In genomic region chr11:66353762-66354161, GRCh38 we compare ENCODE assay signal across 19 cellular contexts. TPM values are rescaled to one million over a fixed set of nuclear protein-coding genes. Genes with fewer than 3 reads are reported as not detected.
DNase-seq lines count a peak whose midpoint lies in the region; ATAC-seq and TF ChIP-seq lines count a peak whose summit lies in the region.
"Had no signal": no experiment of that assay in that cellular context is flagged by ENCODE, and none has a peak within 500 bp of the region (broad histone marks: within the 10 kb centered on the region; RNA-seq: fewer than 3 reads in every experiment).

No MANE protein-coding gene starts in this region.

- no peak overlapping the region for H3K27ac ChIP-seq in mesenchymal stem cell (ENCODE audit: low read length, poor library complexity, severe bottlenecking)
- peak overlapping the region; percentile 83 to 98 (median 88) for H3K27ac ChIP-seq in transverse colon
- no peak overlapping the region for H3K27ac ChIP-seq in CD8-positive, alpha-beta memory T cell (ENCODE audit: low read depth, low read length)

- H3K36me3 ChIP-seq in Caco-2 (ENCODE audit: control insufficient read depth, insufficient read depth, low read length) (peaks cover 7% of the 10 kb centered on the region), mesenchymal stem cell (ENCODE audit: control insufficient read depth in 1 of 2, insufficient read depth in 2 of 2, low read depth in 1 of 2, low read length in 2 of 2) (no peaks in the 10 kb centered on the region), transverse colon (no peaks in the 10 kb centered on the region)
- no peaks in the 10 kb centered on the region for H3K36me3 ChIP-seq in CD8-positive, alpha-beta memory T cell (ENCODE audit: insufficient read depth, low read length)

- TF ChIP-seq EP300 in transverse colon (IDR thresholded peaks at IDR 0.05; ENCODE audit: low read depth): no peak

- TF ChIP-seq CTCF in Caco-2 (IDR thresholded peaks at IDR 0.05; ENCODE audit: insufficient read depth in 1 of 2, low read depth in 1 of 2, low read length in 1 of 2, severe bottlenecking in 1 of 2, unreplicated experiment in 1 of 2): no peak
- TF ChIP-seq CTCF in endothelial cell (IDR thresholded peaks at IDR 0.05; ENCODE audit: unreplicated experiment): no peak
- TF ChIP-seq CTCF in transverse colon (IDR thresholded peaks at IDR 0.05): no peak

- H3K9me3 ChIP-seq in Caco-2 (no peaks in the 10 kb centered on the region), mesenchymal stem cell (ENCODE audit: control insufficient read depth, low read length) (no peaks in the 10 kb centered on the region), transverse colon (no peaks in the 10 kb centered on the region)
- H3K9me3 ChIP-seq in CD8-positive, alpha-beta memory T cell (ENCODE audit: low read length): no peaks in the 10 kb centered on the region

- no peak for TF ChIP-seq POLR2A in transverse colon (IDR thresholded peaks at IDR 0.05)

- no peaks in the 10 kb centered on the region for H3K27me3 ChIP-seq in Caco-2 (replicated peaks; ENCODE audit: control insufficient read depth, insufficient read depth, low read length)
- H3K27me3 ChIP-seq in mesenchymal stem cell (ENCODE audit: control insufficient read depth in 1 of 2, insufficient read depth in 1 of 2, low read length in 2 of 2): no peaks in the 10 kb centered on the region
- no peaks in the 10 kb centered on the region for H3K27me3 ChIP-seq in transverse colon
- no peaks in the 10 kb centered on the region for H3K27me3 ChIP-seq in CD8-positive, alpha-beta memory T cell (ENCODE audit: insufficient read depth, low read length, poor library complexity, severe bottlenecking)

- no peak overlapping the region for H4K8ac ChIP-seq in mesenchymal stem cell (ENCODE audit: low read length)

- no peak overlapping the region for H2BK15ac ChIP-seq in mesenchymal stem cell (ENCODE audit: low read depth, poor library complexity, severe bottlenecking)

- no peak overlapping the region for H2AFZ ChIP-seq in mesenchymal stem cell (ENCODE audit: low read depth, low read length)

- H3K4me3 Mint-ChIP-seq in Caco-2 (ENCODE audit: unreplicated experiment) (peak overlapping the region; percentile 77), endothelial cell (ENCODE audit: unreplicated experiment) (peak overlapping the region; percentile 53)
- no peak overlapping the region for H3K4me3 Mint-ChIP-seq in activated T-helper 2 cell treated with anti-CD3 and anti-CD28 coated beads, Interferon-gamma antibody, Interleukin-2, Interleukin-4, amounts not matched to agents 10 μg/mL and 5 μg/mL and 100 μg/mL, durations not matched to agents 14 hours and 24 hours and 36 hours (ENCODE audit: low read depth)
- no peak overlapping the region for H3K4me3 Mint-ChIP-seq in stimulated activated memory B cell treated with anti-CD40 and anti-IgM and Interleukin-4, amounts not matched to agents 10 μg/mL and 1 μg/mL and 100 μg/mL, for 72 hours
- no peak overlapping the region for H3K4me3 Mint-ChIP-seq in CD8-positive, alpha-beta memory T cell
- H3K4me3 Mint-ChIP-seq: B cell, HFFc6 had no signal

- in situ Hi-C loops in transverse colon (cut with MboI; ENCODE audit: low pct_ligation_motif_present in 1 of 4, low pct_unique_long_range_greater_than_20kb in 1 of 4, low sequenced_read_pairs in 3 of 4): no loop called here

- no peak overlapping the region for H3K23ac ChIP-seq in mesenchymal stem cell (ENCODE audit: low read length in 2 of 2)

- no peak overlapping the region for H3K18ac ChIP-seq in mesenchymal stem cell (ENCODE audit: low read depth in 1 of 2, low read length in 2 of 2)

- H2BK120ac ChIP-seq in mesenchymal stem cell (ENCODE audit: low read depth, low read length): no peak overlapping the region

- no peak overlapping the region for H3K9ac ChIP-seq in mesenchymal stem cell (ENCODE audit: low read length)

- H2BK12ac ChIP-seq in mesenchymal stem cell (ENCODE audit: low read length in 2 of 2): no peak overlapping the region

- BruUV-seq in Caco-2 (replicated peaks; lab: Mats Ljungman, UMichigan): TSS peak; percentile 8

- H3K4me1 Mint-ChIP-seq in Caco-2 (ENCODE audit: low read depth, unreplicated experiment) (peaks cover 37% of the 10 kb centered on the region), endothelial cell (ENCODE audit: unreplicated experiment) (no peaks in the 10 kb centered on the region)
- no peaks in the 10 kb centered on the region for H3K4me1 Mint-ChIP-seq in activated T-helper 2 cell treated with anti-CD3 and anti-CD28 coated beads, Interferon-gamma antibody, Interleukin-2, Interleukin-4, amounts not matched to agents 10 μg/mL and 5 μg/mL and 100 μg/mL, durations not matched to agents 14 hours and 24 hours and 36 hours (ENCODE audit: low read depth)
- peaks cover 5% of the 10 kb centered on the region for H3K4me1 Mint-ChIP-seq in stimulated activated memory B cell treated with anti-CD40 and anti-IgM and Interleukin-4, amounts not matched to agents 10 μg/mL and 1 μg/mL and 100 μg/mL, for 72 hours
- H3K4me1 Mint-ChIP-seq in CD8-positive, alpha-beta memory T cell: peaks cover 0 to 5% (median 2%) of the 10 kb centered on the region in 3 donors

- intact Hi-C loops in Caco-2 (cut with micrococcal nuclease; ENCODE audit: unreplicated experiment): loop anchor here (5.0 kb wide), 1 partner anchor 301 kb away; the partner anchor contains the start of gene SF3B2
- intact Hi-C loops in transverse colon (cut with DNase I; ENCODE audit: low total_unique reads): no loop called here
- intact Hi-C loops in activated T-helper 2 cell treated with anti-CD3 and anti-CD28 coated beads, Interferon-gamma antibody, Interleukin-2, Interleukin-4, amounts not matched to agents 10 μg/mL and 5 μg/mL and 100 μg/mL, durations not matched to agents 14 hours and 24 hours and 36 hours (cut with micrococcal nuclease): no loop called here

- H3K4me1 ChIP-seq in Caco-2: peaks cover 51% of the 10 kb centered on the region
- H3K4me1 ChIP-seq in mesenchymal stem cell (ENCODE audit: control insufficient read depth, insufficient read depth, low read depth, low read length): no peaks in the 10 kb centered on the region
- H3K4me1 ChIP-seq in transverse colon: peaks cover 0 to 46% (median 18%) of the 10 kb centered on the region in 4 donors
- H3K4me1 ChIP-seq in CD8-positive, alpha-beta memory T cell (ENCODE audit: insufficient read depth, low read length): no peaks in the 10 kb centered on the region

- no peak overlapping the region for H2BK5ac ChIP-seq in mesenchymal stem cell (ENCODE audit: low read depth, low read length, poor library complexity, severe bottlenecking)

- H3K27ac Mint-ChIP-seq in Caco-2 (ENCODE audit: unreplicated experiment) (peak overlapping the region; percentile 94), endothelial cell (ENCODE audit: unreplicated experiment) (no peak overlapping the region)
- H3K27ac Mint-ChIP-seq in activated T-helper 2 cell treated with anti-CD3 and anti-CD28 coated beads, Interferon-gamma antibody, Interleukin-2, Interleukin-4, amounts not matched to agents 10 μg/mL and 5 μg/mL and 100 μg/mL, durations not matched to agents 14 hours and 24 hours and 36 hours: no peak overlapping the region
- H3K27ac Mint-ChIP-seq in stimulated activated memory B cell treated with anti-CD40 and anti-IgM and Interleukin-4, amounts not matched to agents 10 μg/mL and 1 μg/mL and 100 μg/mL, for 72 hours: no peak overlapping the region
- H3K27ac Mint-ChIP-seq in CD8-positive, alpha-beta memory T cell: no peak overlapping the region
- H3K27ac Mint-ChIP-seq: B cell, HFFc6 had no signal

- H4K91ac ChIP-seq in mesenchymal stem cell (ENCODE audit: low read length): no peak overlapping the region

- POLR2A ChIA-PET in Caco-2 (lab: Charles Lee): interaction anchor here (0.9 kb wide), 1 partner anchor 10 kb away, joined by 3 read pairs; no protein-coding TSS in a partner anchor
- POLR2A ChIA-PET in CD8-positive, alpha-beta memory T cell (lab: Charles Lee): no interaction called here

- no peaks in the 10 kb centered on the region for H3K27me3 Mint-ChIP-seq in Caco-2 (ENCODE audit: insufficient read depth, unreplicated experiment)
- H3K27me3 Mint-ChIP-seq in endothelial cell (ENCODE audit: unreplicated experiment): peaks cover 1% of the 10 kb centered on the region
- no peaks in the 10 kb centered on the region for H3K27me3 Mint-ChIP-seq in activated T-helper 2 cell treated with anti-CD3 and anti-CD28 coated beads, Interferon-gamma antibody, Interleukin-2, Interleukin-4, amounts not matched to agents 10 μg/mL and 5 μg/mL and 100 μg/mL, durations not matched to agents 14 hours and 24 hours and 36 hours (ENCODE audit: low read depth)
- no peaks in the 10 kb centered on the region for H3K27me3 Mint-ChIP-seq in stimulated activated memory B cell treated with anti-CD40 and anti-IgM and Interleukin-4, amounts not matched to agents 10 μg/mL and 1 μg/mL and 100 μg/mL, for 72 hours
- H3K27me3 Mint-ChIP-seq in CD8-positive, alpha-beta memory T cell: no peaks in the 10 kb centered on the region
- H3K27me3 Mint-ChIP-seq: B cell had no signal

- ATAC-seq in GM19395 (IDR thresholded peaks at IDR 0.05; ENCODE audit: unreplicated experiment): no peak
- no peak for ATAC-seq in stimulated activated memory B cell treated with anti-CD40 and anti-IgM and Interleukin-4, amounts not matched to agents 10 μg/mL and 1 μg/mL and 100 μg/mL, for 72 hours
- ATAC-seq: Right ventricle myocardium inferior had no signal

- no peak overlapping the region for H3K4me2 ChIP-seq in mesenchymal stem cell (ENCODE audit: low read length, poor library complexity, severe bottlenecking)

- no peaks in the 10 kb centered on the region for H3K9me3 Mint-ChIP-seq in Caco-2 (ENCODE audit: unreplicated experiment)
- no peaks in the 10 kb centered on the region for H3K9me3 Mint-ChIP-seq in endothelial cell (ENCODE audit: unreplicated experiment)
- H3K9me3 Mint-ChIP-seq in activated T-helper 2 cell treated with anti-CD3 and anti-CD28 coated beads, Interferon-gamma antibody, Interleukin-2, Interleukin-4, amounts not matched to agents 10 μg/mL and 5 μg/mL and 100 μg/mL, durations not matched to agents 14 hours and 24 hours and 36 hours: no peaks in the 10 kb centered on the region
- no peaks in the 10 kb centered on the region for H3K9me3 Mint-ChIP-seq in stimulated activated memory B cell treated with anti-CD40 and anti-IgM and Interleukin-4, amounts not matched to agents 10 μg/mL and 1 μg/mL and 100 μg/mL, for 72 hours
- H3K9me3 Mint-ChIP-seq in CD8-positive, alpha-beta memory T cell: no peaks in the 10 kb centered on the region
- H3K9me3 Mint-ChIP-seq: HFFc6 had no signal

- H3K79me1 ChIP-seq in mesenchymal stem cell (replicated peaks; ENCODE audit: low read length, poor library complexity, severe bottlenecking): peaks cover 3% of the 10 kb centered on the region

- H3K4me3 ChIP-seq in Caco-2 (ENCODE audit: low read depth, low read length) (no peak overlapping the region), mesenchymal stem cell (ENCODE audit: insufficient read depth in 1 of 2, low read depth in 1 of 2, low read length in 2 of 2) (no peak overlapping the region), transverse colon (no peak overlapping the region)
- no peak overlapping the region for H3K4me3 ChIP-seq in CD8-positive, alpha-beta memory T cell (ENCODE audit: low read length)

- peak in 1 of 2 experiments; percentile 21 for DNase-seq in Caco-2
- DNase-seq in endothelial cell (ENCODE audit: low spot score): no peak
- DNase-seq in mesenchymal stem cell: peak; percentile 52
- no peak for DNase-seq in transverse colon
- DNase-seq in activated T-helper 2 cell treated with anti-CD3 and anti-CD28 coated beads, Interferon-gamma antibody, Interleukin-2, Interleukin-4, amounts not matched to agents 10 μg/mL and 5 μg/mL and 100 μg/mL, durations not matched to agents 14 hours and 24 hours and 36 hours (ENCODE audit: low spot score): no peak
- no peak for DNase-seq in CD8-positive, alpha-beta memory T cell
- DNase-seq: 8988T; HFFc6; NCI-H1092 treated with DMSO at 0.1 percent for 48 hours; NCI-H146; NCI-H2029 treated with DMSO at 0.1 percent for 48 hours; NCI-H2171 treated with DMSO at 0.1 percent for 48 hours; NCI-H446; NCI-H526 treated with DMSO at 0.1 percent for 48 hours; NK-92 treated with Interleukin-12 subunit alpha and Interleukin-12 subunit beta, amount 100 ng/mL, for 24 hours had no signal

- no peak overlapping the region for H3K4ac ChIP-seq in mesenchymal stem cell (ENCODE audit: low read depth in 1 of 2, low read length in 2 of 2)

- H3K14ac ChIP-seq in mesenchymal stem cell (ENCODE audit: low read length in 2 of 2): no peak overlapping the region

- H3K36me3 Mint-ChIP-seq in Caco-2 (ENCODE audit: insufficient read depth, unreplicated experiment) (peaks cover 80% of the 10 kb centered on the region), endothelial cell (ENCODE audit: low read depth, unreplicated experiment) (peaks cover 4% of the 10 kb centered on the region)
- no peaks in the 10 kb centered on the region for H3K36me3 Mint-ChIP-seq in activated T-helper 2 cell treated with anti-CD3 and anti-CD28 coated beads, Interferon-gamma antibody, Interleukin-2, Interleukin-4, amounts not matched to agents 10 μg/mL and 5 μg/mL and 100 μg/mL, durations not matched to agents 14 hours and 24 hours and 36 hours (ENCODE audit: low read depth)
- peaks cover 7% of the 10 kb centered on the region for H3K36me3 Mint-ChIP-seq in stimulated activated memory B cell treated with anti-CD40 and anti-IgM and Interleukin-4, amounts not matched to agents 10 μg/mL and 1 μg/mL and 100 μg/mL, for 72 hours
- peaks cover 0 to 23% (median 6%) of the 10 kb centered on the region in 3 donors for H3K36me3 Mint-ChIP-seq in CD8-positive, alpha-beta memory T cell

- H2AK5ac ChIP-seq in mesenchymal stem cell (ENCODE audit: low read length, severe bottlenecking): no peak overlapping the region

- 85% methylated on average over 9 of the region's 9 CpGs for WGBS in mesenchymal stem cell
- WGBS in transverse colon (ENCODE audit: low coverage in 1 of 2), 2 donors: 86% methylated on average over 9 of the region's 9 CpGs; no CpG with 5 or more reads in 1 of the 2 donors

- CTCF ChIA-PET in Caco-2 (lab: Charles Lee): no interaction called here
- CTCF ChIA-PET in CD8-positive, alpha-beta memory T cell (lab: Charles Lee): interaction anchor here (1.3 to 3.8 kb wide), 3 partner anchors 10 to 42 kb away, joined by 4 to 23 read pairs (median 8); no protein-coding TSS in a partner anchor

RNA-seq across cellular contexts. Expression of gene B4GAT1, which starts 6.3 kb away (rescaled TPM):
- total RNA-seq in Caco-2 (2022) (23.0 and 23.8 TPM in 2 replicates), endothelial cell (ENCODE audit: unreplicated experiment) (21.4 TPM), transverse colon (10 to 100 TPM; 21.8 to 31.8 (median 23.6) TPM)
- 31.2 TPM for polyA plus RNA-seq in mesenchymal stem cell (2013, experiment 1 of 2)
- polyA plus RNA-seq in mesenchymal stem cell (2013, experiment 2 of 2): 31.7 TPM
- 10.5 and 11.0 TPM in 2 replicates for total RNA-seq in activated T-helper 2 cell treated with anti-CD3 and anti-CD28 coated beads, Interferon-gamma antibody, Interleukin-2, Interleukin-4, amounts not matched to agents 10 μg/mL and 5 μg/mL and 100 μg/mL, durations not matched to agents 14 hours and 24 hours and 36 hours
- 10 to 100 TPM; 11.1 to 13.0 TPM for total RNA-seq in CD8-positive, alpha-beta memory T cell
- 13.3 TPM for polyA plus RNA-seq in CD8-positive, alpha-beta memory T cell

RNA-seq across cellular contexts. Expression of gene BRMS1, which starts 8.9 kb away (rescaled TPM):
- total RNA-seq in Caco-2 (2022) (58.1 and 58.2 TPM in 2 replicates), endothelial cell (ENCODE audit: unreplicated experiment) (38.4 TPM), transverse colon (100 to 1,000 TPM in 1 of 4 donors, 10 to 100 TPM in 3; 34.0 to 178 (median 63.1) TPM)
- polyA plus RNA-seq in mesenchymal stem cell (2013, experiment 1 of 2): 37.1 TPM
- 35.4 TPM for polyA plus RNA-seq in mesenchymal stem cell (2013, experiment 2 of 2)
- 45.1 and 46.0 TPM in 2 replicates for total RNA-seq in activated T-helper 2 cell treated with anti-CD3 and anti-CD28 coated beads, Interferon-gamma antibody, Interleukin-2, Interleukin-4, amounts not matched to agents 10 μg/mL and 5 μg/mL and 100 μg/mL, durations not matched to agents 14 hours and 24 hours and 36 hours
- 10 to 100 TPM; 66.1 to 66.5 TPM for total RNA-seq in CD8-positive, alpha-beta memory T cell
- polyA plus RNA-seq in CD8-positive, alpha-beta memory T cell: 76.4 TPM

RNA-seq across cellular contexts. Expression of gene RIN1, which starts 17.5 kb away (rescaled TPM):
- total RNA-seq in Caco-2 (2022) (11.7 and 12.7 TPM in 2 replicates), endothelial cell (ENCODE audit: unreplicated experiment) (4.8 TPM), transverse colon (10 to 100 TPM in 3 of 4 donors, 1 to 10 TPM in 1; 8.8 to 43.8 (median 14.4) TPM)
- 29.1 TPM for polyA plus RNA-seq in mesenchymal stem cell (2013, experiment 1 of 2)
- polyA plus RNA-seq in mesenchymal stem cell (2013, experiment 2 of 2): 26.9 TPM
- total RNA-seq in activated T-helper 2 cell treated with anti-CD3 and anti-CD28 coated beads, Interferon-gamma antibody, Interleukin-2, Interleukin-4, amounts not matched to agents 10 μg/mL and 5 μg/mL and 100 μg/mL, durations not matched to agents 14 hours and 24 hours and 36 hours: 1.5 and 1.6 TPM in 2 replicates
- 1 to 10 TPM; 1.5 to 1.7 TPM for total RNA-seq in CD8-positive, alpha-beta memory T cell
- polyA plus RNA-seq in CD8-positive, alpha-beta memory T cell: 2.3 TPM

RNA-seq across cellular contexts. Expression of gene SLC29A2, which starts 17.8 kb away (rescaled TPM):
- total RNA-seq in Caco-2 (2022) (30.3 and 32.0 TPM in 2 replicates), endothelial cell (ENCODE audit: unreplicated experiment) (5.7 TPM), transverse colon (10 to 100 TPM in 3 of 4 donors, 1 to 10 TPM in 1; 7.5 to 32.4 (median 14.4) TPM)
- 14.6 TPM for polyA plus RNA-seq in mesenchymal stem cell (2013, experiment 1 of 2)
- polyA plus RNA-seq in mesenchymal stem cell (2013, experiment 2 of 2): 14.5 TPM
- 18.7 and 19.1 TPM in 2 replicates for total RNA-seq in activated T-helper 2 cell treated with anti-CD3 and anti-CD28 coated beads, Interferon-gamma antibody, Interleukin-2, Interleukin-4, amounts not matched to agents 10 μg/mL and 5 μg/mL and 100 μg/mL, durations not matched to agents 14 hours and 24 hours and 36 hours
- total RNA-seq in CD8-positive, alpha-beta memory T cell: 1 to 10 TPM; 7.9 to 8.5 TPM
- polyA plus RNA-seq in CD8-positive, alpha-beta memory T cell: 1.9 TPM
- total RNA-seq: HFFc6 had no signal

RNA-seq across cellular contexts. Expression of gene CD248, which starts 36.9 kb away (rescaled TPM):
- total RNA-seq in Caco-2 (2022): 0.27 TPM in 1 of 2 replicates, not detected in the other
- 2.9 TPM for total RNA-seq in endothelial cell (ENCODE audit: unreplicated experiment)
- 318 TPM for polyA plus RNA-seq in mesenchymal stem cell (2013, experiment 1 of 2)
- polyA plus RNA-seq in mesenchymal stem cell (2013, experiment 2 of 2): 313 TPM
- total RNA-seq in transverse colon: 10 to 100 TPM in 1 of 4 donors, 1 to 10 TPM in 3; 2.6 to 36.2 (median 6.5) TPM
- not detected in 2 replicates for total RNA-seq in activated T-helper 2 cell treated with anti-CD3 and anti-CD28 coated beads, Interferon-gamma antibody, Interleukin-2, Interleukin-4, amounts not matched to agents 10 μg/mL and 5 μg/mL and 100 μg/mL, durations not matched to agents 14 hours and 24 hours and 36 hours
- total RNA-seq in CD8-positive, alpha-beta memory T cell: 1 to 10 TPM; 2.9 to 3.1 TPM
- 18.9 TPM for polyA plus RNA-seq in CD8-positive, alpha-beta memory T cell

Comparison
In these comparisons a context has a peak if more than half of its experiments do, and no peak if none do; other contexts are left out.
1. H3K4me3 Mint-ChIP-seq: peak in Caco-2 (single experiment) and endothelial cell (single experiment); none in activated T-helper 2 cell treated with anti-CD3 and anti-CD28 coated beads, Interferon-gamma antibody, Interleukin-2, Interleukin-4, amounts not matched to agents 10 μg/mL and 5 μg/mL and 100 μg/mL, durations not matched to agents 14 hours and 24 hours and 36 hours (single experiment), stimulated activated memory B cell treated with anti-CD40 and anti-IgM and Interleukin-4, amounts not matched to agents 10 μg/mL and 1 μg/mL and 100 μg/mL, for 72 hours (single experiment) and CD8-positive, alpha-beta memory T cell (0 of 7).
2. H3K27ac ChIP-seq: peak in transverse colon (4 of 4); none in mesenchymal stem cell (single experiment) and CD8-positive, alpha-beta memory T cell (single experiment).